ENCODE assay signal across 8 cellular contexts in genomic region chr1:155934933-155935590, GRCh38. TPM values are rescaled to one million over a fixed set of nuclear protein-coding genes. Genes with fewer than 3 reads are reported as not detected.
DNase-seq lines count a peak whose midpoint lies in the region; ATAC-seq, FAIRE-seq and TF ChIP-seq lines count a peak whose summit lies in the region.

No MANE protein-coding gene starts in this region.

- H3K36me3 ChIP-seq in keratinocyte (ENCODE audit: control insufficient read depth in 2 of 2, extremely low read depth in 1 of 2, insufficient read depth in 2 of 2, low read length in 2 of 2): peaks cover 4 to 17% of the 10 kb centered on the region in 2 experiments
- peaks cover 6 to 29% (median 21%) of the 10 kb centered on the region in 4 donors for H3K36me3 ChIP-seq in upper lobe of left lung

- H3K4me3 ChIP-seq in keratinocyte (ENCODE audit: control insufficient read depth in 2 of 3, extremely low read depth in 1 of 3, insufficient read depth in 2 of 3, low read depth in 1 of 3, low read length in 3 of 3) (peak overlapping the region; percentile 87 to 97 (median 93)), upper lobe of left lung (peak overlapping the region; percentile 9 to 89 (median 74))

- peaks cover 3% of the 10 kb centered on the region for H3K9me1 ChIP-seq in keratinocyte (ENCODE audit: control insufficient read depth, extremely low read depth, insufficient read depth, low read length)

- H3K9me3 Mint-ChIP-seq in activated T-cell treated with anti-CD3 and anti-CD28 coated beads, Interleukin-2, amount 50 U/mL, for 4 hours: no peaks in the 10 kb centered on the region

- H3K4me1 ChIP-seq in keratinocyte (ENCODE audit: control insufficient read depth, extremely low read depth, insufficient read depth, low read length) (peaks cover 37% of the 10 kb centered on the region), upper lobe of left lung (peaks cover 51 to 61% (median 54%) of the 10 kb centered on the region in 4 donors)

- ATAC-seq in upper lobe of left lung (ENCODE audit: low FRiP score in 2 of 2): peak in 1 of 2 donors; percentile 26
- no peak for ATAC-seq in activated T-cell treated with anti-CD3 and anti-CD28 coated beads, Interleukin-2, amount 50 U/mL, for 4 hours

- H3K79me2 ChIP-seq in keratinocyte (ENCODE audit: control insufficient read depth, insufficient read depth, low read length): peaks cover 41% of the 10 kb centered on the region

- H3K9me3 ChIP-seq in keratinocyte (ENCODE audit: control insufficient read depth, low read depth, low read length) (no peaks in the 10 kb centered on the region), upper lobe of left lung (no peaks in the 10 kb centered on the region)

- peaks cover 5% of the 10 kb centered on the region for H4K20me1 ChIP-seq in keratinocyte (ENCODE audit: control insufficient read depth, extremely low read depth, insufficient read depth, low read length)

- peak overlapping the region; percentile 95 for H3K4me2 ChIP-seq in keratinocyte (ENCODE audit: control insufficient read depth, extremely low read depth, insufficient read depth, low read depth, low read length)

- no peak for TF ChIP-seq EP300 in upper lobe of left lung (IDR thresholded peaks at IDR 0.05)

- peak overlapping the region; percentile 96 for H3K27ac ChIP-seq in keratinocyte (ENCODE audit: control insufficient read depth, insufficient read depth, low read length)
- peak overlapping the region; percentile 90 to 94 (median 92) for H3K27ac ChIP-seq in upper lobe of left lung

- H3K27me3 ChIP-seq in keratinocyte (ENCODE audit: control insufficient read depth, extremely low read depth, insufficient read depth, low read length): no peaks in the 10 kb centered on the region
- H3K27me3 ChIP-seq in upper lobe of left lung: no peaks in the 10 kb centered on the region

- no peak overlapping the region for H3K4me3 Mint-ChIP-seq in activated T-cell treated with anti-CD3 and anti-CD28 coated beads, Interleukin-2, amount 50 U/mL, for 4 hours

- DNase-seq in activated CD8-positive, alpha-beta memory T cell treated with anti-CD3 and anti-CD28 coated beads, Interleukin-2, amount 50 U/mL, for 48 hours: peak; percentile 56
- no peak for DNase-seq in activated CD8-positive, alpha-beta memory T cell treated with anti-CD3 and anti-CD28 coated beads for 24 hours
- peak; percentile 62 for DNase-seq in SW480 (ENCODE audit: low spot score)
- no peak for DNase-seq in keratinocyte (ENCODE audit: low read depth, low spot score)
- DNase-seq in upper lobe of left lung: no peak
- no peak for DNase-seq in activated T-cell treated with anti-CD3 and anti-CD28 coated beads, Interleukin-2, amount 50 U/mL, for 4 hours
- no peak for DNase-seq in effector CD8-positive, alpha-beta T cell (lab: John Stamatoyannopoulos, UW)
- DNase-seq in anterior cingulate cortex (lab: John Stamatoyannopoulos, UW): no peak

- no peak for TF ChIP-seq POLR2A in upper lobe of left lung (IDR thresholded peaks at IDR 0.05)

- H3K27me3 Mint-ChIP-seq in activated T-cell treated with anti-CD3 and anti-CD28 coated beads, Interleukin-2, amount 50 U/mL, for 4 hours (ENCODE audit: low read depth): no peaks in the 10 kb centered on the region

- H3K4me1 Mint-ChIP-seq in activated T-cell treated with anti-CD3 and anti-CD28 coated beads, Interleukin-2, amount 50 U/mL, for 4 hours (ENCODE audit: low read depth): peaks cover 34% of the 10 kb centered on the region

- TF ChIP-seq CTCF in keratinocyte (optimal IDR thresholded peaks at IDR 0.05 in 1 of 3, IDR thresholded peaks at IDR 0.05 in 1 of 3, conservative IDR thresholded peaks at IDR 0.05 in 1 of 3; ENCODE audit: extremely low read depth in 1 of 3, insufficient read depth in 2 of 3, low read length in 3 of 3) (no peak), upper lobe of left lung (IDR thresholded peaks at IDR 0.05) (no peak)

- H2AFZ ChIP-seq in keratinocyte (ENCODE audit: control insufficient read depth, low read length): peak overlapping the region; percentile 21

- 75 to 86% methylated on average over 24 of the region's 24 CpGs for WGBS in upper lobe of left lung, 2 donors

- H3K9ac ChIP-seq in keratinocyte (ENCODE audit: control insufficient read depth, extremely low read depth, insufficient read depth, low read length): peak overlapping the region; percentile 98

- FAIRE-seq in keratinocyte (lab: Jason Lieb, UNC): no peak

- peaks cover 15% of the 10 kb centered on the region for H3K36me3 Mint-ChIP-seq in activated T-cell treated with anti-CD3 and anti-CD28 coated beads, Interleukin-2, amount 50 U/mL, for 4 hours (ENCODE audit: insufficient read depth)

- dilution Hi-C loops in keratinocyte (cut with MboI; ENCODE audit: extremely low pct_ligation_motif_present, low sequenced_read_pairs): no loop called here

RNA-seq across cellular contexts. Expression of gene KHDC4, which starts 0.8 kb away (rescaled TPM):
- polyA plus RNA-seq in keratinocyte: 31.6 to 61.0 TPM (median 51.3 TPM) in 3 replicates
- 12.1 TPM for polyA plus RNA-seq in keratinocyte (2011; ENCODE audit: low read depth)
- 14.9 and 23.2 TPM in 2 replicates for polyA plus RNA-seq in keratinocyte (2011; cell fraction: cytosol; rRNA removed)
- 164 and 203 TPM in 2 replicates for polyA plus RNA-seq in keratinocyte (2011; cell fraction: nucleus; rRNA removed)
- 13.7 and 43.9 TPM in 2 replicates for polyA plus RNA-seq in keratinocyte (2012; ENCODE audit: low replicate concordance)
- polyA minus RNA-seq in keratinocyte: 23.6 to 71.5 TPM (median 61.3 TPM) in 3 replicates
- polyA minus RNA-seq in keratinocyte (2011; cell fraction: cytosol; rRNA and poly(A)+ RNA removed): 16.3 TPM
- polyA minus RNA-seq in keratinocyte (2011; cell fraction: nucleus; rRNA and poly(A)+ RNA removed): 45.5 and 75.0 TPM in 2 replicates
- total RNA-seq in upper lobe of left lung: 100 to 1,000 TPM in 1 of 6 donors, 10 to 100 TPM in 5; 30.4 to 105 (median 37.6) TPM
- total RNA-seq in activated T-cell treated with anti-CD3 and anti-CD28 coated beads, Interleukin-2, amount 50 U/mL, for 4 hours: 10 to 100 TPM; 32.2 to 38.3 (median 37.9) TPM

RNA-seq across cellular contexts. Expression of gene RXFP4, which starts 6.4 kb away (rescaled TPM):
- not detected in 3 replicates for polyA plus RNA-seq in keratinocyte
- not detected for polyA plus RNA-seq in keratinocyte (2011; ENCODE audit: low read depth)
- not detected in 2 replicates for polyA plus RNA-seq in keratinocyte (2011; cell fraction: cytosol; rRNA removed)
- polyA plus RNA-seq in keratinocyte (2011; cell fraction: nucleus; rRNA removed): not detected in 2 replicates
- polyA plus RNA-seq in keratinocyte (2012; ENCODE audit: low replicate concordance): 0.13 TPM in 1 of 2 replicates, not detected in the other
- not detected in 3 replicates for polyA minus RNA-seq in keratinocyte
- not detected for polyA minus RNA-seq in keratinocyte (2011; cell fraction: cytosol; rRNA and poly(A)+ RNA removed)
- polyA minus RNA-seq in keratinocyte (2011; cell fraction: nucleus; rRNA and poly(A)+ RNA removed): not detected in 2 replicates
- total RNA-seq in upper lobe of left lung: not detected
- total RNA-seq in activated T-cell treated with anti-CD3 and anti-CD28 coated beads, Interleukin-2, amount 50 U/mL, for 4 hours: not detected

RNA-seq across cellular contexts. Expression of gene RIT1, which starts 23.9 kb away (rescaled TPM):
- 27.1 to 33.5 TPM (median 28.7 TPM) in 3 replicates for polyA plus RNA-seq in keratinocyte
- polyA plus RNA-seq in keratinocyte (2011; ENCODE audit: low read depth): 31.3 TPM
- polyA plus RNA-seq in keratinocyte (2011; cell fraction: cytosol; rRNA removed): 19.5 and 30.5 TPM in 2 replicates
- polyA plus RNA-seq in keratinocyte (2011; cell fraction: nucleus; rRNA removed): 27.9 and 37.2 TPM in 2 replicates
- 15.7 and 25.3 TPM in 2 replicates for polyA plus RNA-seq in keratinocyte (2012; ENCODE audit: low replicate concordance)
- polyA minus RNA-seq in keratinocyte: 14.7 to 57.6 TPM (median 34.9 TPM) in 3 replicates
- polyA minus RNA-seq in keratinocyte (2011; cell fraction: cytosol; rRNA and poly(A)+ RNA removed): 21.5 TPM
- polyA minus RNA-seq in keratinocyte (2011; cell fraction: nucleus; rRNA and poly(A)+ RNA removed): 10.7 and 29.2 TPM in 2 replicates
- 10 to 100 TPM; 26.3 to 67.1 (median 45.1) TPM for total RNA-seq in upper lobe of left lung
- total RNA-seq in activated T-cell treated with anti-CD3 and anti-CD28 coated beads, Interleukin-2, amount 50 U/mL, for 4 hours: 10 to 100 TPM; 15.6 to 25.0 (median 17.9) TPM

RNA-seq across cellular contexts. Expression of gene ARHGEF2, which starts 43.3 kb away (rescaled TPM):
- polyA plus RNA-seq in keratinocyte: 27.8 to 39.2 TPM (median 38.7 TPM) in 3 replicates
- 46.0 TPM for polyA plus RNA-seq in keratinocyte (2011; ENCODE audit: low read depth)
- 26.3 and 43.5 TPM in 2 replicates for polyA plus RNA-seq in keratinocyte (2011; cell fraction: cytosol; rRNA removed)
- 109 and 131 TPM in 2 replicates for polyA plus RNA-seq in keratinocyte (2011; cell fraction: nucleus; rRNA removed)
- 24.2 and 34.9 TPM in 2 replicates for polyA plus RNA-seq in keratinocyte (2012; ENCODE audit: low replicate concordance)
- 32.7 to 61.5 TPM (median 50.0 TPM) in 3 replicates for polyA minus RNA-seq in keratinocyte
- 18.2 TPM for polyA minus RNA-seq in keratinocyte (2011; cell fraction: cytosol; rRNA and poly(A)+ RNA removed)
- polyA minus RNA-seq in keratinocyte (2011; cell fraction: nucleus; rRNA and poly(A)+ RNA removed): 27.5 and 29.3 TPM in 2 replicates
- total RNA-seq in upper lobe of left lung: 100 to 1,000 TPM; 198 to 969 (median 229) TPM
- 100 to 1,000 TPM; 144 to 174 (median 149) TPM for total RNA-seq in activated T-cell treated with anti-CD3 and anti-CD28 coated beads, Interleukin-2, amount 50 U/mL, for 4 hours

Comparison
In these comparisons a context has a peak if more than half of its experiments do, and no peak if none do; other contexts are left out.
1. DNase-seq: peak in activated CD8-positive, alpha-beta memory T cell treated with anti-CD3 and anti-CD28 coated beads, Interleukin-2, amount 50 U/mL, for 48 hours (single experiment) and SW480 (single experiment); none in activated CD8-positive, alpha-beta memory T cell treated with anti-CD3 and anti-CD28 coated beads for 24 hours (single experiment), keratinocyte (single experiment), upper lobe of left lung (0 of 2), activated T-cell treated with anti-CD3 and anti-CD28 coated beads, Interleukin-2, amount 50 U/mL, for 4 hours (single experiment), effector CD8-positive, alpha-beta T cell (single experiment) and anterior cingulate cortex (0 of 58).